Comparison of ENCODE assay signal across 12 cellular contexts in the genomic region with DNA sequence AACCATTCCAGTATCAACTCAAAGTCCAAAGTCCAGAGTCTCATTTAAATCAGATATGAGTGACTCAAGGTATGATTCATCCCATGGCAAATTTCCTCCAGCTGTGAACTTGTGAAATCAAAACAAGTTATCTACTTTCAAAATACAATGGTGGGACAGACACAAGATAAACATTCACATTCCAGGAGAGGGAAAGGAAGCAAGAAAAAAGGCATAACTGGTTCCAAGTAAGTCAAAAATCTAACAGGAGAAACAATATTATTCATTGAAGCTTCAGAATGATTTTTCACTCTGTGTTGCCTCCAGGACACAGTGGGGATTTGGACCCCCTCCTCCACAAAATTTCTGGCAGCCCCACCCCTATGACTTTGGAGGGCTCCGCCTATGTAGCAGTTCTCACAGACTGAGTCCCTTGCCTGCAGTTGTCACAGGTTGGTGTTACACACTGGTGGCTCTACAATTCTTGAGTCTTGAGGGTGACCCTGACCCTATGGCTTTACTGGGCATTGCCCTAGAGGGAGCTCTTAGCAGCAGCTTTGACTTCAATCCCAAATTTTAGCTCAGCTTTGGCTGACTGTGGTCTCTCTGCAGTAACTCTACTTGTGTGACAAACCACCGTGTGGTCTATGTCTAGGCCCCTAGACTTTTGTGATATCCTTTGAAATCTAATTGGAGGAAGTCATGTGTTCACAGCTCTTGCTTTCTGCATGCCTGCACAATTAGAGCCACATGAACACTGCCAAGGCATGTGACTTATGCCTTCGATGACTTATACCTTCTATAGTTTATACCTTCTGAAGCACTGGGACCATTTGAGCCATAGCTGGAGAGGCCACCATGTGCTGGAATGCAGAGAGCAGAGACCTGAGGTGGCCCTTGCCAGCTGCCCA.
DNase-seq lines count a peak whose midpoint lies in the region; ATAC-seq, FAIRE-seq and TF ChIP-seq lines count a peak whose summit lies in the region.
"Had no signal": no experiment of that assay in that cellular context is flagged by ENCODE, and none has a peak within 500 bp of the region (broad histone marks: within the 10 kb centered on the region; RNA-seq: fewer than 3 reads in every experiment).

No MANE protein-coding gene starts in this region.

- H3K9me3 ChIP-seq in HCT116 (ENCODE audit: control insufficient read depth in 1 of 2, insufficient read depth in 1 of 2, low read depth in 1 of 2, low read length in 2 of 2) (no peaks in the 10 kb centered on the region), trophoblast cell (ENCODE audit: insufficient read depth, low read depth, low read length) (no peaks in the 10 kb centered on the region), mucosa of descending colon (no peaks in the 10 kb centered on the region)

- H3K79me2 ChIP-seq in HCT116 (ENCODE audit: insufficient read depth, low read length) (no peaks in the 10 kb centered on the region), trophoblast cell (ENCODE audit: control insufficient read depth, insufficient read depth, low read length, poor library complexity) (no peaks in the 10 kb centered on the region)

- CTCF ChIA-PET in HCT116 (lab: Charles Lee), result no interaction called here

- H3K9me3 Mint-ChIP-seq in activated naive CD4-positive, alpha-beta T cell treated with anti-CD3 and anti-CD28 coated beads, Interleukin-2, amount 50 U/mL, for 72 hours, result peaks cover 0 to 3% of the 10 kb centered on the region in 2 donors

- no peak overlapping the region for H4K8ac ChIP-seq in trophoblast cell (ENCODE audit: low read depth, low read length)

- no peak overlapping the region for H3K9ac ChIP-seq in HCT116 (ENCODE audit: low read length)
- no peak overlapping the region for H3K9ac ChIP-seq in trophoblast cell (ENCODE audit: low read length)

- H4K12ac ChIP-seq in trophoblast cell (ENCODE audit: low read depth, low read length), result no peak overlapping the region

- no peak overlapping the region for H2BK120ac ChIP-seq in trophoblast cell (ENCODE audit: insufficient read depth, low read length, poor library complexity)

- no peak overlapping the region for H3K23ac ChIP-seq in trophoblast cell (ENCODE audit: low read length)

- no peak overlapping the region for H2AFZ ChIP-seq in HCT116 (ENCODE audit: low read depth, low read length, poor library complexity, severe bottlenecking)
- H2AFZ ChIP-seq in trophoblast cell (ENCODE audit: insufficient read depth, low read length, poor library complexity), result no peak overlapping the region

- no peak overlapping the region for H2AK5ac ChIP-seq in trophoblast cell (ENCODE audit: low read length)

- peaks cover 25 to 38% of the 10 kb centered on the region in 2 experiments for H3K4me1 ChIP-seq in HCT116 (ENCODE audit: control insufficient read depth in 1 of 2, insufficient read depth in 2 of 2, low read length in 2 of 2)
- H3K4me1 ChIP-seq in trophoblast cell (ENCODE audit: control insufficient read depth in 1 of 2, insufficient read depth in 2 of 2, low read length in 2 of 2), result no peaks in the 10 kb centered on the region
- H3K4me1 ChIP-seq in mucosa of descending colon (ENCODE audit: low read depth), result no peaks in the 10 kb centered on the region

- H3K27ac ChIP-seq in HCT116 (ENCODE audit: low read depth, low read length) (peak overlapping the region; percentile 60), trophoblast cell (ENCODE audit: low read depth, low read length) (no peak overlapping the region)

- no peak overlapping the region for H3K4ac ChIP-seq in trophoblast cell (ENCODE audit: low read depth, low read length)

- no peak overlapping the region for H2BK12ac ChIP-seq in trophoblast cell (ENCODE audit: low read length)

- DNase-seq in HCT116 (ENCODE audit: low read depth, low spot score) (peak; percentile 83), T1000 (lab: John Stamatoyannopoulos, UW) (peak; percentile 45), foreskin fibroblast (peak; percentile 0 to 21), trophoblast cell (peak; percentile 24 to 80), GM12891 (ENCODE audit: insufficient read length, low spot score) (no peak), mucosa of descending colon (no peak)
- DNase-seq in activated naive CD4-positive, alpha-beta T cell treated with anti-CD3 and anti-CD28 coated beads, Interleukin-2, amount 50 U/mL, for 72 hours (ENCODE audit: low spot score in 2 of 2), result no peak
- DNase-seq: effector memory CD4-positive, alpha-beta T cell; NCI-H1048 had no signal

- no peak overlapping the region for H3K27ac Mint-ChIP-seq in activated naive CD4-positive, alpha-beta T cell treated with anti-CD3 and anti-CD28 coated beads, Interleukin-2, amount 50 U/mL, for 72 hours
- H3K27ac Mint-ChIP-seq: activated T-helper 17 cell treated with anti-CD3 and anti-CD28 coated beads, Interleukin-2, amount 50 U/mL, for 72 hours had no signal

- H3K9me2 ChIP-seq in HCT116 (ENCODE audit: insufficient read depth), result no peaks in the 10 kb centered on the region

- ATAC-seq in HCT116, result peak; percentile 92
- ATAC-seq in activated naive CD4-positive, alpha-beta T cell treated with anti-CD3 and anti-CD28 coated beads, Interleukin-2, amount 50 U/mL, for 72 hours, result no peak
- ATAC-seq in GM21528 (IDR thresholded peaks at IDR 0.05; ENCODE audit: low FRiP score, unreplicated experiment), result no peak
- ATAC-seq in mucosa of descending colon, result no peak
- ATAC-seq: activated T-helper 17 cell treated with anti-CD3 and anti-CD28 coated beads, Interleukin-2, amount 50 U/mL, for 72 hours had no signal

- H3K4me2 ChIP-seq in HCT116 (ENCODE audit: low read length), result peak overlapping the region; percentile 63
- peak overlapping the region; percentile 27 for H3K4me2 ChIP-seq in trophoblast cell (ENCODE audit: low read length)

- no peaks in the 10 kb centered on the region for H3K79me1 ChIP-seq in trophoblast cell (ENCODE audit: low read length)

- H4K91ac ChIP-seq in trophoblast cell (ENCODE audit: low read depth, low read length), result no peak overlapping the region

- peaks cover 0 to 4% of the 10 kb centered on the region in 2 donors for H3K36me3 Mint-ChIP-seq in activated naive CD4-positive, alpha-beta T cell treated with anti-CD3 and anti-CD28 coated beads, Interleukin-2, amount 50 U/mL, for 72 hours

- no peak overlapping the region for H2BK5ac ChIP-seq in trophoblast cell (ENCODE audit: low read depth, low read length, poor library complexity)

- H3K4me3 ChIP-seq in HCT116 (replicated peaks in 1 of 2; ENCODE audit: low read depth in 1 of 2, low read length in 2 of 2) (peak overlapping the region in 1 of 2 experiments; percentile 12; a peak in 2 of 4 replicates), foreskin fibroblast (ENCODE audit: low read depth in 1 of 2, low read length in 2 of 2) (no peak overlapping the region), trophoblast cell (ENCODE audit: low read depth, low read length) (no peak overlapping the region), mucosa of descending colon (no peak overlapping the region)

- RAD21 ChIA-PET in HCT116 (lab: Charles Lee; ENCODE audit: low non-redundant PET in 1 of 2, low total read pairs in 2 of 2, uncharacterized antibody in 2 of 2, unreplicated experiment in 2 of 2), result no interaction called here

- H3K14ac ChIP-seq in trophoblast cell (ENCODE audit: low read length), result no peak overlapping the region

- TF ChIP-seq CTCF in HCT116 (IDR thresholded peaks at IDR 0.05 in 2 of 3, conservative IDR thresholded peaks at IDR 0.05 in 1 of 3; ENCODE audit: borderline replicate concordance in 1 of 3, insufficient read depth in 1 of 3, low read depth in 2 of 3, low read length in 2 of 3) (0 out of 6 replicates have a peak, but pooled peaks of 1 of the 3 experiments have one; percentile 20), foreskin fibroblast (IDR thresholded peaks at IDR 0.05; ENCODE audit: low read depth, low read length) (no peak), mucosa of descending colon (IDR thresholded peaks at IDR 0.05) (no peak)

- no TSS peak for BruUV-seq in HCT116 (replicated peaks; lab: Mats Ljungman, UMichigan)

- TF ChIP-seq RAD21 in HCT116 (IDR thresholded peaks at IDR 0.05; ENCODE audit: low read depth), result peak; percentile 21; the same call in 1 of the 2 replicates

- no peaks in the 10 kb centered on the region for H3K36me3 ChIP-seq in HCT116 (ENCODE audit: control insufficient read depth in 1 of 2, insufficient read depth in 2 of 2, low read length in 2 of 2)
- no peaks in the 10 kb centered on the region for H3K36me3 ChIP-seq in trophoblast cell (ENCODE audit: control insufficient read depth in 1 of 2, insufficient read depth in 2 of 2, low read length in 2 of 2)
- no peaks in the 10 kb centered on the region for H3K36me3 ChIP-seq in mucosa of descending colon (ENCODE audit: low read depth)

- POLR2A ChIA-PET in HCT116 (lab: Charles Lee), result no interaction called here

- WGBS in trophoblast cell (ENCODE audit: extremely low coverage, insufficient coverage, insufficient read length), result no CpG with 5 or more reads among the region's 3 CpGs

- intact Hi-C loops in HCT116 (cut with micrococcal nuclease), result loop anchor here (5.0 kb wide), 1 partner anchor 372 kb away; no protein-coding TSS in a partner anchor
- intact Hi-C loops in mucosa of descending colon (cut with DNase I, micrococcal nuclease), result no loop called here

- FAIRE-seq in GM12891 (lab: Jason Lieb, UNC), result no peak
- FAIRE-seq: GM18507 had no signal

- H4K20me1 ChIP-seq in HCT116 (ENCODE audit: insufficient read depth), result no peaks in the 10 kb centered on the region

- TF ChIP-seq POLR2A in HCT116 (IDR thresholded peaks at IDR 0.05; ENCODE audit: borderline replicate concordance, extremely low read depth, insufficient read depth, insufficient read length) (no peak), GM12891 (IDR thresholded peaks at IDR 0.05; ENCODE audit: low read depth, low read length) (no peak)

- H3K18ac ChIP-seq in trophoblast cell (ENCODE audit: low read length), result no peak overlapping the region

- H3K27me3 ChIP-seq in HCT116 (ENCODE audit: insufficient read depth, low read length) (no peaks in the 10 kb centered on the region), trophoblast cell (ENCODE audit: insufficient read depth, low read length) (no peaks in the 10 kb centered on the region)

TF ChIP-seq in HCT116, 20 proteins besides CTCF, POLR2A, EP300 and RAD21 (continues in another document):
- TF ChIP-seq JUND (IDR thresholded peaks at IDR 0.05) (peak; percentile 95), EGR1 (IDR thresholded peaks at IDR 0.05; ENCODE audit: low read depth) (no peak), POLR2AphosphoS5 (IDR thresholded peaks at IDR 0.05; ENCODE audit: low read depth, low read length) (peak; percentile 26; the same call in 1 of the 2 replicates), YY1 (IDR thresholded peaks at IDR 0.05; ENCODE audit: extremely low read depth, insufficient replicate concordance, low read depth, low read length) (no peak), CBX3 (IDR thresholded peaks at IDR 0.05; ENCODE audit: low read depth) (peak; percentile 8; the same call in 1 of the 2 replicates)

TF ChIP-seq in GM12891, 5 proteins besides CTCF, POLR2A, EP300 and RAD21:
- TF ChIP-seq POU2F2 (IDR thresholded peaks at IDR 0.05; ENCODE audit: low read depth, low read length) (no peak), POLR2AphosphoS5 (IDR thresholded peaks at IDR 0.05; ENCODE audit: low read depth, low read length) (no peak), TAF1 (IDR thresholded peaks at IDR 0.05; ENCODE audit: low read depth, low read length) (no peak), SPI1 (IDR thresholded peaks at IDR 0.05; ENCODE audit: low read depth, low read length) (no peak), PAX5 (IDR thresholded peaks at IDR 0.05; ENCODE audit: insufficient read depth, low read length, severe bottlenecking) (no peak)

Comparison
In these comparisons a context has a peak if more than half of its experiments do, and no peak if none do; other contexts are left out.
1. DNase-seq: peak in HCT116 (single experiment), T1000 (single experiment), foreskin fibroblast (2 of 2) and trophoblast cell (2 of 2); none in GM12891 (single experiment), activated naive CD4-positive, alpha-beta T cell treated with anti-CD3 and anti-CD28 coated beads, Interleukin-2, amount 50 U/mL, for 72 hours (0 of 2) and mucosa of descending colon (0 of 3).